Comparison of ENCODE assay signal across 15 cellular contexts in the genomic region with DNA sequence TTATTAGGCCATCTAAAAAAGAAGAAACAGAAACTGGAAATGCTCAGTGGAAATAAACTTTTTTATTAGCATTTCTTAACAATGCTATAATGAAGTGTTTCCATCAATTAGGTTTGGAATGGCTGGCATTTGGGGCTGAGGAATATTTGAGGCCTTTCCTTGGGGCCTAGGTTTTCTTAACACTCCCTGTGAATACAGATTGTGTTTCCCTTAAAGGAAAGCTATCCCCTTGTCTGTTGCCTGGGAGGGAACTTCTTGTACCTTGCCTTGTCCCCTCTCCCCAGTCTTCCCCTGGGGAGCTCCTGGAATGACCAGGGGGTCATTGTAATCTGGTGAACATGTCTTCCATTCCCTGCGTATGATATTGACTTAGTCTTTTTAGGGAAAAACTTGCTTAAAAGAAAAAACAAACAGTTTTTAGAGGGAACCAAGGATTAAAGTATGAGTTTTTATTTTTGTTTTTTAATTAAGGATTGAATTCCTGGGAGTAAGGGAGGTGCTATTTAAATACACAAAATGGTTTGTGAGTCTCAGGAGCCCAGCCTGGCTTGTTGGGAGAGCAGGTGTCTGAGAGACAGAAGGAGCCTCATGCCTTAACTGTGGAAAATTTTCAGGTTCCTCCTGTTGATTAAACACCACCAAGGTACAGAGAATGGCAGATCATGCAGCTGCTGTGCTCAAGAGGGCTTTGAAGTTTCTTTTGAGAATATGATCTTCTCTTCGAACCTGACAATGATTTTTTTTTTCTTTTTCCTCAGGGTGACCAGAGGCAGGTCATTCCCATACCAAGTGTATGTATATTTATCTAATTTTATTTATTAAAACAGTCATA. TPM values are rescaled to one million over a fixed set of nuclear protein-coding genes. Genes with fewer than 3 reads are reported as not detected.
A peak's percentile ranks its signal among the peaks of the same experiment; 100 is the strongest.
DNase-seq lines count a peak whose midpoint lies in the region; ATAC-seq, FAIRE-seq and TF ChIP-seq lines count a peak whose summit lies in the region.
"Had no signal": no experiment of that assay in that cellular context is flagged by ENCODE, and none has a peak within 500 bp of the region (broad histone marks: within the 10 kb centered on the region; RNA-seq: fewer than 3 reads in every experiment).

No MANE protein-coding gene starts in this region.

- no peak for TF ChIP-seq CTCF in right lobe of liver (IDR thresholded peaks at IDR 0.05)

- H3K9me3 Mint-ChIP-seq in T-helper 2 cell treated with Interferon-gamma antibody and Interleukin-4, amounts not matched to agents 5 μg/mL and 100 μg/mL, for 36 hours = peaks cover 4% of the 10 kb centered on the region
- H3K9me3 Mint-ChIP-seq in activated T-helper 2 cell treated with anti-CD3 and anti-CD28 coated beads, Interferon-gamma antibody, Interleukin-2, Interleukin-4, amounts not matched to agents 10 μg/mL and 5 μg/mL and 100 μg/mL, durations not matched to agents 14 hours and 24 hours and 36 hours = peaks cover 13% of the 10 kb centered on the region

- H3K4me3 Mint-ChIP-seq in T-helper 2 cell treated with Interferon-gamma antibody and Interleukin-4, amounts not matched to agents 5 μg/mL and 100 μg/mL, for 36 hours = peak overlapping the region; percentile 51
- H3K4me3 Mint-ChIP-seq in activated T-helper 2 cell treated with anti-CD3 and anti-CD28 coated beads, Interferon-gamma antibody, Interleukin-2, Interleukin-4, amounts not matched to agents 10 μg/mL and 5 μg/mL and 100 μg/mL, durations not matched to agents 14 hours and 24 hours and 36 hours (ENCODE audit: low read depth) = no peak overlapping the region
- H3K4me3 Mint-ChIP-seq: IgD-negative memory B cell had no signal

- TF ChIP-seq POLR2A in right lobe of liver (IDR thresholded peaks at IDR 0.05) = no peak

- no peak for FAIRE-seq in GM19239 (lab: Jason Lieb, UNC)
- FAIRE-seq: A549 had no signal

- H3K27me3 ChIP-seq in right lobe of liver = no peaks in the 10 kb centered on the region

- H3K9me3 ChIP-seq in right lobe of liver = no peaks in the 10 kb centered on the region
- H3K9me3 ChIP-seq: A549 had no signal

- no peaks in the 10 kb centered on the region for H3K27me3 Mint-ChIP-seq in T-helper 2 cell treated with Interferon-gamma antibody and Interleukin-4, amounts not matched to agents 5 μg/mL and 100 μg/mL, for 36 hours (ENCODE audit: low read depth)
- H3K27me3 Mint-ChIP-seq in activated T-helper 2 cell treated with anti-CD3 and anti-CD28 coated beads, Interferon-gamma antibody, Interleukin-2, Interleukin-4, amounts not matched to agents 10 μg/mL and 5 μg/mL and 100 μg/mL, durations not matched to agents 14 hours and 24 hours and 36 hours (ENCODE audit: low read depth) = no peaks in the 10 kb centered on the region
- H3K27me3 Mint-ChIP-seq: IgD-negative memory B cell had no signal

- H3K36me3 ChIP-seq in right lobe of liver = peaks cover 0 to 3% (median 0%) of the 10 kb centered on the region in 4 donors

- H3K27ac ChIP-seq in right lobe of liver = peak overlapping the region; percentile 6 to 40 (median 25)
- H3K27ac ChIP-seq in substantia nigra (ENCODE audit: low read depth, low read length, poor library complexity, severe bottlenecking) = peak overlapping the region; percentile 33
- H3K27ac ChIP-seq: A549 had no signal

- no peak for DNase-seq in T-helper 2 cell treated with Interferon-gamma antibody and Interleukin-4, amounts not matched to agents 5 μg/mL and 100 μg/mL, for 36 hours (ENCODE audit: low spot score)
- DNase-seq in T-helper 2 cell (no peak), right lobe of liver (peak in 1 of 3 donors; percentile 13), substantia nigra (lab: John Stamatoyannopoulos, UW) (no peak), LoVo (ENCODE audit: low spot score) (no peak), GM19239 (ENCODE audit: insufficient read length, low spot score) (no peak)
- DNase-seq in activated T-helper 2 cell treated with anti-CD3 and anti-CD28 coated beads, Interferon-gamma antibody, Interleukin-2, Interleukin-4, amounts not matched to agents 10 μg/mL and 5 μg/mL and 100 μg/mL, durations not matched to agents 14 hours and 24 hours and 36 hours (ENCODE audit: low spot score) = no peak
- DNase-seq: activated effector memory CD4-positive, alpha-beta T cell treated with Interleukin-2 at 50 U/mL for 16 hours; left cardiac atrium; NCI-H526; trophoblast cell had no signal

- intact Hi-C loops in activated T-helper 2 cell treated with anti-CD3 and anti-CD28 coated beads, Interferon-gamma antibody, Interleukin-2, Interleukin-4, amounts not matched to agents 10 μg/mL and 5 μg/mL and 100 μg/mL, durations not matched to agents 14 hours and 24 hours and 36 hours (cut with micrococcal nuclease) = no loop called here
- intact Hi-C loops in right lobe of liver (cut with DNase I) = no loop called here

- H3K27ac Mint-ChIP-seq in T-helper 2 cell treated with Interferon-gamma antibody and Interleukin-4, amounts not matched to agents 5 μg/mL and 100 μg/mL, for 36 hours = peak overlapping the region; percentile 71
- peak overlapping the region; percentile 58 for H3K27ac Mint-ChIP-seq in activated T-helper 2 cell treated with anti-CD3 and anti-CD28 coated beads, Interferon-gamma antibody, Interleukin-2, Interleukin-4, amounts not matched to agents 10 μg/mL and 5 μg/mL and 100 μg/mL, durations not matched to agents 14 hours and 24 hours and 36 hours

- WGBS in right lobe of liver (ENCODE audit: insufficient coverage, low coverage, low lambda C conversion rate, missing lambda C conversion rate) = 66% methylated on average over 2 of the region's 2 CpGs

- peaks cover 0 to 12% (median 2%) of the 10 kb centered on the region in 4 donors for H3K4me1 ChIP-seq in right lobe of liver

- H3K36me3 Mint-ChIP-seq in T-helper 2 cell treated with Interferon-gamma antibody and Interleukin-4, amounts not matched to agents 5 μg/mL and 100 μg/mL, for 36 hours (ENCODE audit: low read depth) = peaks cover 7% of the 10 kb centered on the region
- peaks cover 13% of the 10 kb centered on the region for H3K36me3 Mint-ChIP-seq in activated T-helper 2 cell treated with anti-CD3 and anti-CD28 coated beads, Interferon-gamma antibody, Interleukin-2, Interleukin-4, amounts not matched to agents 10 μg/mL and 5 μg/mL and 100 μg/mL, durations not matched to agents 14 hours and 24 hours and 36 hours (ENCODE audit: low read depth)
- H3K36me3 Mint-ChIP-seq: IgD-negative memory B cell had no signal

- peaks cover 23% of the 10 kb centered on the region for H3K4me1 Mint-ChIP-seq in T-helper 2 cell treated with Interferon-gamma antibody and Interleukin-4, amounts not matched to agents 5 μg/mL and 100 μg/mL, for 36 hours (ENCODE audit: low read depth)
- peaks cover 25% of the 10 kb centered on the region for H3K4me1 Mint-ChIP-seq in activated T-helper 2 cell treated with anti-CD3 and anti-CD28 coated beads, Interferon-gamma antibody, Interleukin-2, Interleukin-4, amounts not matched to agents 10 μg/mL and 5 μg/mL and 100 μg/mL, durations not matched to agents 14 hours and 24 hours and 36 hours (ENCODE audit: low read depth)

- no peak for ATAC-seq in right lobe of liver
- ATAC-seq in GM19035 (IDR thresholded peaks at IDR 0.05; ENCODE audit: unreplicated experiment) = no peak
- ATAC-seq: A549, esophagus mucosa had no signal

- no peak overlapping the region for H3K4me3 ChIP-seq in right lobe of liver
- H3K4me3 ChIP-seq: A549 had no signal

RNA-seq across cellular contexts. Expression of a gene that starts 34.0 kb away (rescaled TPM):
- total RNA-seq in activated T-helper 2 cell treated with anti-CD3 and anti-CD28 coated beads, Interferon-gamma antibody, Interleukin-2, Interleukin-4, amounts not matched to agents 10 μg/mL and 5 μg/mL and 100 μg/mL, durations not matched to agents 14 hours and 24 hours and 36 hours = 11.8 and 12.8 TPM in 2 replicates
- 1 to 10 TPM in 3 of 6 experiments, under 1 TPM in 3; 0.25 to 1.5 (median 0.97) TPM for total RNA-seq in right lobe of liver
